Comparison of ENCODE assay signal across 24 cellular contexts in the genomic region with DNA sequence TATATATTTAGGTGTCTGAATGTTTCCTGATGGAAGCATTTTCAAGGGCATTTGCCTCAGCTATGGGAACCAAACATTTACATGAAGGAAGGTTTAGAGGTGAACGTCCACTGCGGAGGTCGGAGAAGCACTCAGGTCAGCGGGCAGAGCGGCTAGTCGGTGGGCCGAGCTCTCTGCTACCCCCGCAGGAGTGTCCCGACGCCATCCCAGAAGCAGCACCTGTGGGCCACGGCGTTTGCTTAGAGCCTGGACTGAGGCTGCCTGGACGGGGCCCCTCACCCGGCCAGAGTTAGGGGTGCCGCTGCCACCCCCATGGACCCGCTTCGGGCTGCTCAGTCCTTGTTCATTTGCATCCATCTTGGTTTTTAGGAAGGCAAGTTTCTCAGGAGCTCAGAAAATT. TPM values are rescaled to one million over a fixed set of nuclear protein-coding genes. Genes with fewer than 3 reads are reported as not detected.
DNase-seq lines count a peak whose midpoint lies in the region; ATAC-seq and TF ChIP-seq lines count a peak whose summit lies in the region.
"Had no signal": no experiment of that assay in that cellular context is flagged by ENCODE, and none has a peak within 500 bp of the region (broad histone marks: within the 10 kb centered on the region; RNA-seq: fewer than 3 reads in every experiment).

No MANE protein-coding gene starts in this region.

- H3K27me3 ChIP-seq in right atrium auricular region: no peaks in the 10 kb centered on the region
- no peaks in the 10 kb centered on the region for H3K27me3 ChIP-seq in lower lobe of right lung (ENCODE audit: low read depth)
- no peaks in the 10 kb centered on the region for H3K27me3 ChIP-seq in upper lobe of right lung
- H3K27me3 ChIP-seq: SJSA1 had no signal

- H3K36me3 ChIP-seq in right atrium auricular region (no peaks in the 10 kb centered on the region), lower lobe of right lung (no peaks in the 10 kb centered on the region), upper lobe of right lung (no peaks in the 10 kb centered on the region)
- H3K36me3 ChIP-seq: SJSA1 had no signal

- H3K4me3 ChIP-seq in right atrium auricular region (no peak overlapping the region), lower lobe of right lung (no peak overlapping the region), upper lobe of right lung (no peak overlapping the region)
- H3K4me3 ChIP-seq: SJSA1 had no signal

- intact Hi-C loops in Right ventricle myocardium inferior (cut with DNase I): no loop called here
- intact Hi-C loops in lower lobe of right lung (cut with DNase I): no loop called here
- intact Hi-C loops in upper lobe of right lung (cut with DNase I): no loop called here

- H3K9me3 Mint-ChIP-seq in brain (no peaks in the 10 kb centered on the region), endothelial cell (ENCODE audit: unreplicated experiment) (no peaks in the 10 kb centered on the region)
- H3K9me3 Mint-ChIP-seq in activated naive CD4-positive, alpha-beta T cell treated with anti-CD3 and anti-CD28 coated beads, Interleukin-2, amount 10 ng/mL, durations not matched to agents 7 days and 5 days: no peaks in the 10 kb centered on the region
- H3K9me3 Mint-ChIP-seq: CD8-positive, alpha-beta T cell; IgD-negative memory B cell had no signal

- ATAC-seq in Right ventricle myocardium inferior (no peak), lower lobe of right lung (no peak), upper lobe of right lung (no peak)
- ATAC-seq: CD8-positive, alpha-beta T cell; HCT116; Panc1 had no signal

- H3K9me3 ChIP-seq in right atrium auricular region (no peaks in the 10 kb centered on the region), lower lobe of right lung (no peaks in the 10 kb centered on the region), upper lobe of right lung (no peaks in the 10 kb centered on the region)
- H3K9me3 ChIP-seq: SJSA1 had no signal

- DNase-seq in Right ventricle myocardium inferior (ENCODE audit: missing footprints): peak; percentile 9
- no peak for DNase-seq in right atrium auricular region (ENCODE audit: low spot score)
- DNase-seq in lower lobe of right lung: peak; percentile 35
- peak; percentile 20 for DNase-seq in upper lobe of right lung
- no peak for DNase-seq in activated naive CD4-positive, alpha-beta T cell treated with anti-CD3 and anti-CD28 coated beads, Interleukin-2, amount 10 ng/mL, durations not matched to agents 7 days and 5 days
- DNase-seq in endothelial cell (ENCODE audit: low spot score): no peak
- no peak for DNase-seq in DMS114 treated with DMSO at 0.1 percent for 48 hours (lab: John Stamatoyannopoulos, UW; ENCODE audit: unreplicated experiment)
- DNase-seq: ACHN; CD8-positive, alpha-beta T cell; DMS153; GOT3; NCI-H1105; NCI-H146; NCI-H2029; NCI-H226; NCI-H524; NCI-H774; NK-92 treated with Interleukin-12 subunit alpha and Interleukin-12 subunit beta, amount 100 ng/mL, for 24 hours had no signal

- H3K4me3 Mint-ChIP-seq in brain: no peak overlapping the region
- H3K4me3 Mint-ChIP-seq in activated naive CD4-positive, alpha-beta T cell treated with anti-CD3 and anti-CD28 coated beads, Interleukin-2, amount 10 ng/mL, durations not matched to agents 7 days and 5 days: no peak overlapping the region
- no peak overlapping the region for H3K4me3 Mint-ChIP-seq in endothelial cell (ENCODE audit: unreplicated experiment)
- H3K4me3 Mint-ChIP-seq: CD8-positive, alpha-beta T cell; IgD-negative memory B cell had no signal

- peaks cover 77% of the 10 kb centered on the region for H3K4me1 Mint-ChIP-seq in brain
- H3K4me1 Mint-ChIP-seq in activated naive CD4-positive, alpha-beta T cell treated with anti-CD3 and anti-CD28 coated beads, Interleukin-2, amount 10 ng/mL, durations not matched to agents 7 days and 5 days: no peaks in the 10 kb centered on the region
- peaks cover 6% of the 10 kb centered on the region for H3K4me1 Mint-ChIP-seq in endothelial cell (ENCODE audit: unreplicated experiment)
- H3K4me1 Mint-ChIP-seq: IgD-negative memory B cell had no signal

- H3K27ac ChIP-seq in right atrium auricular region: no peak overlapping the region
- no peak overlapping the region for H3K27ac ChIP-seq in lower lobe of right lung
- no peak overlapping the region for H3K27ac ChIP-seq in upper lobe of right lung
- H3K27ac ChIP-seq: 22Rv1, SJSA1 had no signal

- H3K4me1 ChIP-seq in right atrium auricular region (peaks cover 0 to 12% of the 10 kb centered on the region in 2 donors), lower lobe of right lung (peaks cover 10% of the 10 kb centered on the region), upper lobe of right lung (peaks cover 12% of the 10 kb centered on the region)
- H3K4me1 ChIP-seq: SJSA1 had no signal

- TF ChIP-seq CTCF in right atrium auricular region (IDR thresholded peaks at IDR 0.05) (no peak), brain (conservative IDR thresholded peaks at IDR 0.05) (no peak), lower lobe of right lung (IDR thresholded peaks at IDR 0.05) (no peak), upper lobe of right lung (IDR thresholded peaks at IDR 0.05) (no peak), endothelial cell (IDR thresholded peaks at IDR 0.05; ENCODE audit: unreplicated experiment) (no peak)

- H3K36me3 Mint-ChIP-seq in brain: no peaks in the 10 kb centered on the region
- no peaks in the 10 kb centered on the region for H3K36me3 Mint-ChIP-seq in activated naive CD4-positive, alpha-beta T cell treated with anti-CD3 and anti-CD28 coated beads, Interleukin-2, amount 10 ng/mL, durations not matched to agents 7 days and 5 days
- no peaks in the 10 kb centered on the region for H3K36me3 Mint-ChIP-seq in endothelial cell (ENCODE audit: low read depth, unreplicated experiment)
- H3K36me3 Mint-ChIP-seq: CD8-positive, alpha-beta T cell; IgD-negative memory B cell had no signal

- H3K27me3 Mint-ChIP-seq in brain: peaks cover 15% of the 10 kb centered on the region
- H3K27me3 Mint-ChIP-seq in activated naive CD4-positive, alpha-beta T cell treated with anti-CD3 and anti-CD28 coated beads, Interleukin-2, amount 10 ng/mL, durations not matched to agents 7 days and 5 days: peaks cover 21% of the 10 kb centered on the region
- H3K27me3 Mint-ChIP-seq in endothelial cell (ENCODE audit: unreplicated experiment): peaks cover 6% of the 10 kb centered on the region

- H3K27ac Mint-ChIP-seq in brain (peak overlapping the region in 3 of 5 experiments; percentile 54 to 67 (median 55)), endothelial cell (ENCODE audit: unreplicated experiment) (no peak overlapping the region)
- no peak overlapping the region for H3K27ac Mint-ChIP-seq in activated naive CD4-positive, alpha-beta T cell treated with anti-CD3 and anti-CD28 coated beads, Interleukin-2, amount 10 ng/mL, durations not matched to agents 7 days and 5 days
- H3K27ac Mint-ChIP-seq: CD8-positive, alpha-beta T cell; IgD-negative memory B cell had no signal

- CTCF ChIA-PET in activated naive CD4-positive, alpha-beta T cell treated with anti-CD3 and anti-CD28 coated beads, Interleukin-2, amount 10 ng/mL, durations not matched to agents 7 days and 5 days (lab: Charles Lee): no interaction called here

RNA-seq across cellular contexts. Expression of a gene that starts 30.6 kb away (rescaled TPM):
- total RNA-seq in Right ventricle myocardium inferior: 26.1 TPM
- total RNA-seq in right atrium auricular region: 10 to 100 TPM; 13.7 to 19.9 TPM
- polyA plus RNA-seq in brain (ENCODE audit: insufficient read depth, low read depth, low replicate concordance): 20.8 TPM
- total RNA-seq in lower lobe of right lung: 42.9 TPM
- total RNA-seq in upper lobe of right lung: 58.8 TPM
- 3.1 TPM for total RNA-seq in endothelial cell (ENCODE audit: unreplicated experiment)
- polyA plus RNA-seq: IgD-negative memory B cell had no signal

Comparison
In these comparisons a context has a peak if more than half of its experiments do, and no peak if none do; other contexts are left out.
1. DNase-seq: peak in Right ventricle myocardium inferior (single experiment), lower lobe of right lung (single experiment) and upper lobe of right lung (single experiment); none in right atrium auricular region (single experiment), activated naive CD4-positive, alpha-beta T cell treated with anti-CD3 and anti-CD28 coated beads, Interleukin-2, amount 10 ng/mL, durations not matched to agents 7 days and 5 days (single experiment), endothelial cell (single experiment) and DMS114 treated with DMSO at 0.1 percent for 48 hours (single experiment).
2. H3K27ac Mint-ChIP-seq: peak in brain (3 of 5); none in activated naive CD4-positive, alpha-beta T cell treated with anti-CD3 and anti-CD28 coated beads, Interleukin-2, amount 10 ng/mL, durations not matched to agents 7 days and 5 days (single experiment) and endothelial cell (single experiment).